In the genomic region with DNA sequence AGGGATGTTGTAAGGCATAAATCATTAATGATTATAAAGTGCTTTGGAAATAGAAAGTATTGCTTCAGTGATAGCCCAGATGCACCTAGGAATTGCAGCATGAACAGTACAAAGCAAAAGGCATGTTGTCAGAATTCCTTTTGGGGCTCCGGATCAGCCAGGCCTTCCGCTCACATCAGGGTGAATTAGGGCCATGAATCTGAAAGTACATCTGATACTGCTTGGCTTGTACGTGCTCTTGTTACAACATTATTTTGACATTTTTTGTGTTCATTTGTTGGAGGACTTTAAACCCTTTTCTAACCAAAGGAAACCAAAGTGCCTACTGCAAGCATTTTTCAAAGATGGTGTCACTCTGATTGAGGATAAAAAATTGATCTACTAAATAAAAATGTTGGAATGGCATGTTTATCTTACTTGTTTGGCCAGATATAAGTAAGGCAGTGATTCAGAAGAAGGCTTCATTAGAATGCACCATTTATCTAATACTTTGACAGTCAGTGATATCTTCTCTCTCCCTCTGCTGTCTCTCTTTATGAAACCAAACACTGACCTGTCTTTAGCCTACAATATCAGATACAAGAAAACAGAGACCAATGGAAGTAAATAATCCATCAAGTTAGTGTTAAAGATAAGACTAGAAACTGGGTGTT, we compare ENCODE assay signal across 17 cellular contexts.
"Had no signal": no experiment of that assay in that cellular context is flagged by ENCODE, and none has a peak within 500 bp of the region (broad histone marks: within the 10 kb centered on the region; RNA-seq: fewer than 3 reads in every experiment).

No MANE protein-coding gene starts in this region.

- H3K9me3 ChIP-seq: adrenal gland, sigmoid colon, testis had no signal

- H3K4me3 ChIP-seq: adrenal gland, sigmoid colon, testis had no signal

- H3K4me1 ChIP-seq: adrenal gland, testis had no signal

- H3K27ac Mint-ChIP-seq: activated CD4-positive, alpha-beta T cell treated with anti-CD3 and anti-CD28 coated beads, Interleukin-2, amount 10 ng/mL, durations not matched to agents 7 days and 5 days; activated naive CD4-positive, alpha-beta T cell treated with anti-CD3 and anti-CD28 coated beads, Interleukin-2, amount 10 ng/mL, durations not matched to agents 7 days and 5 days; activated T-helper 2 cell treated with anti-CD3 and anti-CD28 coated beads, Interferon-gamma antibody, Interleukin-2, Interleukin-4, amounts not matched to agents 10 μg/mL and 5 μg/mL and 100 μg/mL, durations not matched to agents 14 hours and 24 hours and 36 hours; brain; dendritic cell treated with granulocyte-macrophage colony-stimulating factor and Interleukin-4, amounts not matched to agents 40 ng/mL and 50 ng/mL, for 4 days; endodermal cell; stimulated activated naive CD8-positive, alpha-beta T cell treated with anti-CD3 and anti-CD28 coated beads, Interleukin-15, amount 100 ng/mL, for 72 hours; T-helper 17 cell had no signal

- H3K4me1 Mint-ChIP-seq: activated CD4-positive, alpha-beta T cell treated with anti-CD3 and anti-CD28 coated beads, Interleukin-2, amount 10 ng/mL, durations not matched to agents 7 days and 5 days; activated naive CD4-positive, alpha-beta T cell treated with anti-CD3 and anti-CD28 coated beads, Interleukin-2, amount 10 ng/mL, durations not matched to agents 7 days and 5 days; brain; central memory CD8-positive, alpha-beta T cell; stimulated activated naive CD8-positive, alpha-beta T cell treated with anti-CD3 and anti-CD28 coated beads, Interleukin-15, amount 100 ng/mL, for 72 hours; T-helper 17 cell had no signal

- H3K36me3 ChIP-seq: adrenal gland, sigmoid colon had no signal

- DNase-seq: activated CD4-positive, alpha-beta T cell treated with anti-CD3 and anti-CD28 coated beads, Interleukin-2, amount 10 ng/mL, durations not matched to agents 7 days and 5 days; activated CD4-positive, CD25-positive, alpha-beta regulatory T cell; activated naive CD4-positive, alpha-beta T cell treated with anti-CD3 and anti-CD28 coated beads, Interleukin-2, amount 10 ng/mL, durations not matched to agents 7 days and 5 days; activated T-cell treated with anti-CD3 and anti-CD28 coated beads for 4 hours; endodermal cell; head of caudate nucleus; midbrain; sigmoid colon; stimulated activated CD4-positive, alpha-beta T cell treated with anti-CD3 and anti-CD28 coated beads, Interleukin-4, amount 100 ng/mL, for 4 hours; stimulated activated naive CD8-positive, alpha-beta T cell treated with anti-CD3 and anti-CD28 coated beads, Interleukin-15, amount 100 ng/mL, for 72 hours; T-helper 17 cell; testis had no signal

- H3K27me3 ChIP-seq: adrenal gland, sigmoid colon, testis had no signal

- ATAC-seq: stimulated activated naive CD8-positive, alpha-beta T cell treated with anti-CD3 and anti-CD28 coated beads, Interleukin-15, amount 100 ng/mL, for 72 hours; T-helper 17 cell had no signal

- H3K4me3 Mint-ChIP-seq: activated CD4-positive, alpha-beta T cell treated with anti-CD3 and anti-CD28 coated beads, Interleukin-2, amount 10 ng/mL, durations not matched to agents 7 days and 5 days; activated naive CD4-positive, alpha-beta T cell treated with anti-CD3 and anti-CD28 coated beads, Interleukin-2, amount 10 ng/mL, durations not matched to agents 7 days and 5 days; brain; central memory CD8-positive, alpha-beta T cell; dendritic cell treated with granulocyte-macrophage colony-stimulating factor and Interleukin-4, amounts not matched to agents 40 ng/mL and 50 ng/mL, for 4 days; endodermal cell; stimulated activated naive CD8-positive, alpha-beta T cell treated with anti-CD3 and anti-CD28 coated beads, Interleukin-15, amount 100 ng/mL, for 72 hours; T-helper 17 cell had no signal

- H3K27me3 Mint-ChIP-seq: activated CD4-positive, alpha-beta T cell treated with anti-CD3 and anti-CD28 coated beads, Interleukin-2, amount 10 ng/mL, durations not matched to agents 7 days and 5 days; activated naive CD4-positive, alpha-beta T cell treated with anti-CD3 and anti-CD28 coated beads, Interleukin-2, amount 10 ng/mL, durations not matched to agents 7 days and 5 days; brain; central memory CD8-positive, alpha-beta T cell; dendritic cell treated with granulocyte-macrophage colony-stimulating factor and Interleukin-4, amounts not matched to agents 40 ng/mL and 50 ng/mL, for 4 days; stimulated activated naive CD8-positive, alpha-beta T cell treated with anti-CD3 and anti-CD28 coated beads, Interleukin-15, amount 100 ng/mL, for 72 hours; T-helper 17 cell had no signal

- H3K36me3 Mint-ChIP-seq: activated naive CD4-positive, alpha-beta T cell treated with anti-CD3 and anti-CD28 coated beads, Interleukin-2, amount 10 ng/mL, durations not matched to agents 7 days and 5 days; brain had no signal

- H3K27ac ChIP-seq: adrenal gland, sigmoid colon, testis had no signal

- H3K9me3 Mint-ChIP-seq: brain had no signal
